Comparison of ENCODE assay signal across 1 cellular context in the genomic region with DNA sequence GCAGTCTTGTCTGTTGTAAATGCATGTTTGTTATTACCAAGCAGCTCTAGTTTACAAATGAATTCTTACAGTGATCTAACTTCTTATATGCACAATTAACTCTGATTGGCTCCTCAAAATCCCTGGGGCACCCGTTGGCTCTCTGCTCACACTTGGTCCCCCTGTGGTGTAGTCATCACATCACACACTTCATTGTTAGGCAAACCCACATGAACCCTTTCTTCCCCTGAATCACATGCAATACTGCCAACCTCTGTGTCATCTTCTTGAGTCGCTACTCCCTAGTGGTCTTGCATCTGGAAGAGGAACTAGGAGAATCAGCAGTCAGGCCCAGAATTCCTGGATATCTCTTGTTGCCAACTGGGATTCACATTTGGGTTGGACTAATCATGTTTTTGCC.
TF ChIP-seq lines count a peak whose summit lies in the region.

No MANE protein-coding gene starts in this region.

TF ChIP-seq in GM23338, 12 proteins besides CTCF, POLR2A, EP300 and RAD21 (continued from another document):
- TF ChIP-seq, protein P1, sequence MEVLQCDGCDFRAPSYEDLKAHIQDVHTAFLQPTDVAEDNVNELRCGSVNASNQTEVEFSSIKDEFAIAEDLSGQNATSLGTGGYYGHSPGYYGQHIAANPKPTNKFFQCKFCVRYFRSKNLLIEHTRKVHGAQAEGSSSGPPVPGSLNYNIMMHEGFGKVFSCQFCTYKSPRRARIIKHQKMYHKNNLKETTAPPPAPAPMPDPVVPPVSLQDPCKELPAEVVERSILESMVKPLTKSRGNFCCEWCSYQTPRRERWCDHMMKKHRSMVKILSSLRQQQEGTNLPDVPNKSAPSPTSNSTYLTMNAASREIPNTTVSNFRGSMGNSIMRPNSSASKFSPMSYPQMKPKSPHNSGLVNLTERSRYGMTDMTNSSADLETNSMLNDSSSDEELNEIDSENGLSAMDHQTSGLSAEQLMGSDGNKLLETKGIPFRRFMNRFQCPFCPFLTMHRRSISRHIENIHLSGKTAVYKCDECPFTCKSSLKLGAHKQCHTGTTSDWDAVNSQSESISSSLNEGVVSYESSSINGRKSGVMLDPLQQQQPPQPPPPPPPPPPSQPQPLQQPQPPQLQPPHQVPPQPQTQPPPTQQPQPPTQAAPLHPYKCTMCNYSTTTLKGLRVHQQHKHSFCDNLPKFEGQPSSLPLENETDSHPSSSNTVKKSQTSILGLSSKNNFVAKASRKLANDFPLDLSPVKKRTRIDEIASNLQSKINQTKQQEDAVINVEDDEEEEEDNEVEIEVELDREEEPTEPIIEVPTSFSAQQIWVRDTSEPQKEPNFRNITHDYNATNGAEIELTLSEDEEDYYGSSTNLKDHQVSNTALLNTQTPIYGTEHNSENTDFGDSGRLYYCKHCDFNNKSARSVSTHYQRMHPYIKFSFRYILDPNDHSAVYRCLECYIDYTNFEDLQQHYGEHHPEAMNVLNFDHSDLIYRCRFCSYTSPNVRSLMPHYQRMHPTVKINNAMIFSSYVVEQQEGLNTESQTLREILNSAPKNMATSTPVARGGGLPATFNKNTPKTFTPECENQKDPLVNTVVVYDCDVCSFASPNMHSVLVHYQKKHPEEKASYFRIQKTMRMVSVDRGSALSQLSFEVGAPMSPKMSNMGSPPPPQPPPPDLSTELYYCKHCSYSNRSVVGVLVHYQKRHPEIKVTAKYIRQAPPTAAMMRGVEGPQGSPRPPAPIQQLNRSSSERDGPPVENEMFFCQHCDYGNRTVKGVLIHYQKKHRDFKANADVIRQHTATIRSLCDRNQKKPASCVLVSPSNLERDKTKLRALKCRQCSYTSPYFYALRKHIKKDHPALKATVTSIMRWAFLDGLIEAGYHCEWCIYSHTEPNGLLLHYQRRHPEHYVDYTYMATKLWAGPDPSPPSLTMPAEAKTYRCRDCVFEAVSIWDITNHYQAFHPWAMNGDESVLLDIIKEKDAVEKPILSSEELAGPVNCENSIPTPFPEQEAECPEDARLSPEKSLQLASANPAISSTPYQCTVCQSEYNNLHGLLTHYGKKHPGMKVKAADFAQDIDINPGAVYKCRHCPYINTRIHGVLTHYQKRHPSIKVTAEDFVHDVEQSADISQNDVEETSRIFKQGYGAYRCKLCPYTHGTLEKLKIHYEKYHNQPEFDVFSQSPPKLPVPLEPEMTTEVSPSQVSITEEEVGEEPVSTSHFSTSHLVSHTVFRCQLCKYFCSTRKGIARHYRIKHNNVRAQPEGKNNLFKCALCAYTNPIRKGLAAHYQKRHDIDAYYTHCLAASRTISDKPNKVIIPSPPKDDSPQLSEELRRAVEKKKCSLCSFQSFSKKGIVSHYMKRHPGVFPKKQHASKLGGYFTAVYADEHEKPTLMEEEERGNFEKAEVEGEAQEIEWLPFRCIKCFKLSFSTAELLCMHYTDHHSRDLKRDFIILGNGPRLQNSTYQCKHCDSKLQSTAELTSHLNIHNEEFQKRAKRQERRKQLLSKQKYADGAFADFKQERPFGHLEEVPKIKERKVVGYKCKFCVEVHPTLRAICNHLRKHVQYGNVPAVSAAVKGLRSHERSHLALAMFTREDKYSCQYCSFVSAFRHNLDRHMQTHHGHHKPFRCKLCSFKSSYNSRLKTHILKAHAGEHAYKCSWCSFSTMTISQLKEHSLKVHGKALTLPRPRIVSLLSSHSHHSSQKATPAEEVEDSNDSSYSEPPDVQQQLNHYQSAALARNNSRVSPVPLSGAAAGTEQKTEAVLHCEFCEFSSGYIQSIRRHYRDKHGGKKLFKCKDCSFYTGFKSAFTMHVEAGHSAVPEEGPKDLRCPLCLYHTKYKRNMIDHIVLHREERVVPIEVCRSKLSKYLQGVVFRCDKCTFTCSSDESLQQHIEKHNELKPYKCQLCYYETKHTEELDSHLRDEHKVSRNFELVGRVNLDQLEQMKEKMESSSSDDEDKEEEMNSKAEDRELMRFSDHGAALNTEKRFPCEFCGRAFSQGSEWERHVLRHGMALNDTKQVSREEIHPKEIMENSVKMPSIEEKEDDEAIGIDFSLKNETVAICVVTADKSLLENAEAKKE (CRISPR knock-in tag; IDR thresholded peaks at IDR 0.05) = no peak
- TF ChIP-seq ZNF331 (CRISPR knock-in tag; IDR thresholded peaks at IDR 0.05; ENCODE audit: low read depth) = no peak
- TF ChIP-seq EZH2 (IDR thresholded peaks at IDR 0.05; ENCODE audit: low read depth, unreplicated experiment) = no peak
